29 cellular contexts compared by ENCODE assay signal in genomic region chr4:189206953-189207352, GRCh38.
"Had no signal": no experiment of that assay in that cellular context is flagged by ENCODE, and none has a peak within 500 bp of the region (broad histone marks: within the 10 kb centered on the region; RNA-seq: fewer than 3 reads in every experiment).

No MANE protein-coding gene starts in this region.

- H3K27ac ChIP-seq: body of pancreas, colonic mucosa, epithelial cell of prostate, esophagus squamous epithelium, pancreas, prostate gland, sigmoid colon, tibial nerve, VCaP had no signal

- ATAC-seq: body of pancreas; naive thymus-derived CD4-positive, alpha-beta T cell; pancreas; stimulated activated memory B cell treated with anti-CD40 and anti-IgM and Interleukin-4, amounts not matched to agents 10 μg/mL and 1 μg/mL and 100 μg/mL, for 72 hours; stimulated activated naive CD8-positive, alpha-beta T cell treated with anti-CD3 and anti-CD28 coated beads, Interleukin-15, amount 100 ng/mL, for 72 hours had no signal

- H3K4me1 ChIP-seq: colonic mucosa, pancreas, prostate gland had no signal

- H3K36me3 ChIP-seq: colonic mucosa, esophagus squamous epithelium, pancreas, prostate gland, sigmoid colon, tibial nerve had no signal

- H3K9me3 ChIP-seq: body of pancreas, colonic mucosa, esophagus squamous epithelium, pancreas, prostate gland, sigmoid colon, tibial nerve had no signal

- DNase-seq: activated CD4-positive, alpha-beta T cell treated with anti-CD3 and anti-CD28 coated beads for 4 hours; activated CD4-positive, alpha-beta T cell treated with anti-CD3 and anti-CD28 coated beads, Interleukin-2, amount 50 U/mL, for 48 hours; activated CD8-positive, alpha-beta memory T cell treated with anti-CD3 and anti-CD28 coated beads for 24 hours; activated effector memory CD4-positive, alpha-beta T cell treated with Interleukin-2 at 50 U/mL for 16 hours; activated naive CD4-positive, alpha-beta T cell treated with Interleukin-2 at 50 U/mL for 16 hours; aorta; cerebellar nuclear complex; colonic mucosa; effector CD8-positive, alpha-beta T cell; esophagus squamous epithelium; foreskin melanocyte; kidney glomerular epithelial cell; mammary epithelial cell; naive thymus-derived CD4-positive, alpha-beta T cell; nucleus accumbens; pancreas; retina; sigmoid colon; small intestine; stimulated activated CD4-positive, alpha-beta T cell treated with anti-CD3 and anti-CD28 coated beads, Interleukin-4, amount 100 ng/mL, for 4 hours; stimulated activated CD8-positive, alpha-beta memory T cell treated with anti-CD3 and anti-CD28 coated beads, Interleukin-4, amount 100 ng/mL, for 48 hours; stimulated activated naive CD8-positive, alpha-beta T cell treated with anti-CD3 and anti-CD28 coated beads, Interleukin-15, amount 100 ng/mL, for 72 hours; T-helper 1 cell had no signal

- H3K4me3 ChIP-seq: body of pancreas, colonic mucosa, esophagus squamous epithelium, pancreas, prostate gland, sigmoid colon, tibial nerve had no signal

- H3K27me3 ChIP-seq: body of pancreas, colonic mucosa, pancreas, sigmoid colon, tibial nerve had no signal
